In genomic region chr5:142845402-142845901, GRCh38 we compare ENCODE assay signal across 8 cellular contexts.
DNase-seq lines count a peak whose midpoint lies in the region; ATAC-seq and TF ChIP-seq lines count a peak whose summit lies in the region.

No MANE protein-coding gene starts in this region.

- peaks cover 15% of the 10 kb centered on the region for H3K4me1 ChIP-seq in mesodermal cell (ENCODE audit: control insufficient read depth, insufficient read depth, low read length, poor library complexity, severe bottlenecking)

- peaks cover 54% of the 10 kb centered on the region for H3K4me1 Mint-ChIP-seq in activated CD8-positive, alpha-beta T cell treated with anti-CD3 and anti-CD28 coated beads for 36 hours (ENCODE audit: low read depth)
- H3K4me1 Mint-ChIP-seq in progenitor cell of endocrine pancreas (ENCODE audit: low read depth) = peaks cover 14% of the 10 kb centered on the region

- WGBS in mesodermal cell (ENCODE audit: insufficient coverage in 2 of 2), 2 experiments = 72 to 77% methylated on average over 2 to 3 of the region's 4 CpGs

- no peaks in the 10 kb centered on the region for H3K36me3 Mint-ChIP-seq in activated CD8-positive, alpha-beta T cell treated with anti-CD3 and anti-CD28 coated beads for 36 hours (ENCODE audit: low read depth)
- H3K36me3 Mint-ChIP-seq in progenitor cell of endocrine pancreas (ENCODE audit: insufficient read depth) = no peaks in the 10 kb centered on the region

- peak overlapping the region; percentile 86 for H3K27ac Mint-ChIP-seq in activated CD8-positive, alpha-beta T cell treated with anti-CD3 and anti-CD28 coated beads for 36 hours
- H3K27ac Mint-ChIP-seq in progenitor cell of endocrine pancreas = no peak overlapping the region

- no peaks in the 10 kb centered on the region for H3K9me3 ChIP-seq in mesodermal cell (ENCODE audit: control insufficient read depth, low read length)

- no peaks in the 10 kb centered on the region for H3K36me3 ChIP-seq in mesodermal cell (ENCODE audit: control insufficient read depth, insufficient read depth, low read length)

- DNase-seq in activated CD8-positive, alpha-beta T cell treated with anti-CD3 and anti-CD28 coated beads for 36 hours = peak; percentile 23
- no peak for DNase-seq in hippocampal formation (lab: John Stamatoyannopoulos, UW)
- no peak for DNase-seq in activated CD4-positive, CD25-positive, alpha-beta regulatory T cell treated with anti-CD3 and anti-CD28 coated beads, Interleukin-2, amount 50 U/mL, for 72 hours
- DNase-seq in progenitor cell of endocrine pancreas (ENCODE audit: low spot score, unreplicated experiment) = no peak

- H3K4me3 Mint-ChIP-seq in activated CD8-positive, alpha-beta T cell treated with anti-CD3 and anti-CD28 coated beads for 36 hours = peak overlapping the region; percentile 18
- H3K4me3 Mint-ChIP-seq in progenitor cell of endocrine pancreas (ENCODE audit: low read depth) = no peak overlapping the region

- peak; percentile 59 for ATAC-seq in GM18861 (IDR thresholded peaks at IDR 0.05; ENCODE audit: unreplicated experiment)
- ATAC-seq in HG03095 (IDR thresholded peaks at IDR 0.05; ENCODE audit: unreplicated experiment) = peak; percentile 50
- peak; percentile 75 for ATAC-seq in activated CD8-positive, alpha-beta T cell treated with anti-CD3 and anti-CD28 coated beads for 36 hours
- no peak for ATAC-seq in HG03439 (IDR thresholded peaks at IDR 0.05; ENCODE audit: unreplicated experiment)

- POLR2A ChIA-PET in activated CD8-positive, alpha-beta T cell treated with anti-CD3 and anti-CD28 coated beads for 36 hours (lab: Charles Lee) = interaction anchor here (1.4 to 2.1 kb wide), 4 partner anchors 8 to 62 kb away, joined by 3 to 7 read pairs (median 4); no protein-coding TSS in a partner anchor

- no peaks in the 10 kb centered on the region for H3K9me3 Mint-ChIP-seq in activated CD8-positive, alpha-beta T cell treated with anti-CD3 and anti-CD28 coated beads for 36 hours
- H3K9me3 Mint-ChIP-seq in progenitor cell of endocrine pancreas (ENCODE audit: low read depth) = no peaks in the 10 kb centered on the region

- H3K27ac ChIP-seq in mesodermal cell (ENCODE audit: low read depth, low read length, severe bottlenecking) = peak overlapping the region; percentile 72

- CTCF ChIA-PET in activated CD8-positive, alpha-beta T cell treated with anti-CD3 and anti-CD28 coated beads for 36 hours (lab: Charles Lee) = interaction anchor here (0.7 to 3.7 kb wide), 7 partner anchors 9 to 97 kb away, joined by 3 to 14 read pairs (median 5); no protein-coding TSS in a partner anchor

- intact Hi-C loops in activated CD8-positive, alpha-beta T cell treated with anti-CD3 and anti-CD28 coated beads for 36 hours (cut with micrococcal nuclease) = no loop called here

- no peak overlapping the region for H3K4me3 ChIP-seq in mesodermal cell (ENCODE audit: extremely low read depth, insufficient read depth, low read length, poor library complexity, severe bottlenecking)

- H3K27me3 Mint-ChIP-seq in activated CD8-positive, alpha-beta T cell treated with anti-CD3 and anti-CD28 coated beads for 36 hours = no peaks in the 10 kb centered on the region
- H3K27me3 Mint-ChIP-seq in progenitor cell of endocrine pancreas = no peaks in the 10 kb centered on the region

- TF ChIP-seq CTCF in activated CD8-positive, alpha-beta T cell treated with anti-CD3 and anti-CD28 coated beads for 36 hours (IDR thresholded peaks at IDR 0.05) = no peak
- no peak for TF ChIP-seq CTCF in progenitor cell of endocrine pancreas (IDR thresholded peaks at IDR 0.05; ENCODE audit: unreplicated experiment)
